In the genomic region with DNA sequence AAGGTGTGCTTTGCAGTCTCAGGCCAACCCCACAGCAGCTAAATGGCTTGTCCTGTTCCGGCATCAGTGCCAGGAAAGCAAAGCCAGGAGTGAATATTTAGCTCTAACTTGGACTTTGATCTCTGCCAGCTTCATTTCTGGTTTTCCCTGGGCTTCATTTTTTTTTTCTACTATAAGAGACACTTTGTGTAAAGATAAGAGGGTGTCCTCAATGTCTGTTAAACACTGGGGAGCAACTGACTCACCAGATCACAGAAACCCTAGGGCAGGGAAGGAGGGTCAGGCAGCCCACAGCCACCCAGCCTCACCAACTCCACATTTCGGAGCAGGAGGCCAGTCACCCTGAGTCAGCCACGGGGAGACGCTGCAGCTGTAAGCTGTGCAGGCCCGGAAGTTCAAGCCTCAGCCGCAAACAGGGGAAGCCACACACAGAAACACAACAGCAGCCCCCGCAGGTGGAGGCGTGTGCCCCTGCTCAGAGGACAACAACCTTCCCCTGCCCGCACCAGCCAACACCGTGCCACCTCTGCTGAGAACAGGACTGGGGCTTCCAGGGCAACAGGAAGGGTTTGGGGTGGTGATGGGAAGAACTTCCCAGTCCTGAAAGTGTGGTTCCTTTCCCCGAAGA, we compare ENCODE assay signal across 1 cellular context.
TF ChIP-seq lines count a peak whose summit lies in the region.

No MANE protein-coding gene starts in this region.

TF ChIP-seq in HepG2, 621 proteins besides CTCF, POLR2A, EP300 and RAD21 (continued from another document and continues in another):
- TF ChIP-seq UBTF (CRISPR knock-in tag; IDR thresholded peaks at IDR 0.05) = 0 out of 2 replicates have a peak, but pooled peaks have one; percentile 42
- TF ChIP-seq, protein P1, sequence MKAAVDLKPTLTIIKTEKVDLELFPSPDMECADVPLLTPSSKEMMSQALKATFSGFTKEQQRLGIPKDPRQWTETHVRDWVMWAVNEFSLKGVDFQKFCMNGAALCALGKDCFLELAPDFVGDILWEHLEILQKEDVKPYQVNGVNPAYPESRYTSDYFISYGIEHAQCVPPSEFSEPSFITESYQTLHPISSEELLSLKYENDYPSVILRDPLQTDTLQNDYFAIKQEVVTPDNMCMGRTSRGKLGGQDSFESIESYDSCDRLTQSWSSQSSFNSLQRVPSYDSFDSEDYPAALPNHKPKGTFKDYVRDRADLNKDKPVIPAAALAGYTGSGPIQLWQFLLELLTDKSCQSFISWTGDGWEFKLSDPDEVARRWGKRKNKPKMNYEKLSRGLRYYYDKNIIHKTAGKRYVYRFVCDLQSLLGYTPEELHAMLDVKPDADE (CRISPR knock-in tag; IDR thresholded peaks at IDR 0.05) = no peak
- TF ChIP-seq THYN1 (CRISPR knock-in tag; IDR thresholded peaks at IDR 0.05; ENCODE audit: borderline replicate concordance, low read depth) = no peak
- 0 out of 2 replicates have a peak, but pooled peaks have one; percentile 57 for TF ChIP-seq ZNF224 (CRISPR knock-in tag; IDR thresholded peaks at IDR 0.05)
- no peak for TF ChIP-seq GABPA (IDR thresholded peaks at IDR 0.05; ENCODE audit: low read depth, low read length)
- TF ChIP-seq GABPA (CRISPR knock-in tag; IDR thresholded peaks at IDR 0.05; ENCODE audit: low read depth) = peak; percentile 74
- no peak for TF ChIP-seq FIP1L1 (IDR thresholded peaks at IDR 0.05; ENCODE audit: borderline replicate concordance, insufficient read depth, low read depth, low read length)
- TF ChIP-seq PTBP1 (IDR thresholded peaks at IDR 0.05; ENCODE audit: low read depth, low read length, poor library complexity, severe bottlenecking) = peak; percentile 54
- peak; percentile 46; the same call in 1 of the 2 replicates for TF ChIP-seq ZNF572 (CRISPR knock-in tag; IDR thresholded peaks at IDR 0.05)
- TF ChIP-seq KMT2B (CRISPR knock-in tag; IDR thresholded peaks at IDR 0.05) = 0 out of 2 replicates have a peak, but pooled peaks have one; percentile 45
- no peak for TF ChIP-seq SAFB2 (CRISPR knock-in tag; IDR thresholded peaks at IDR 0.05; ENCODE audit: borderline replicate concordance, low read depth)
- TF ChIP-seq ZNF253 (CRISPR knock-in tag; IDR thresholded peaks at IDR 0.05; ENCODE audit: borderline replicate concordance) = no peak
- peak; percentile 15; the same call in 1 of the 2 replicates for TF ChIP-seq ZNF644 (CRISPR knock-in tag; IDR thresholded peaks at IDR 0.05; ENCODE audit: low read depth)
- no peak for TF ChIP-seq MYNN (CRISPR knock-in tag; IDR thresholded peaks at IDR 0.05; ENCODE audit: low read depth)
- TF ChIP-seq MAF1 (CRISPR knock-in tag; IDR thresholded peaks at IDR 0.05; ENCODE audit: borderline replicate concordance) = no peak
- TF ChIP-seq, protein P2, sequence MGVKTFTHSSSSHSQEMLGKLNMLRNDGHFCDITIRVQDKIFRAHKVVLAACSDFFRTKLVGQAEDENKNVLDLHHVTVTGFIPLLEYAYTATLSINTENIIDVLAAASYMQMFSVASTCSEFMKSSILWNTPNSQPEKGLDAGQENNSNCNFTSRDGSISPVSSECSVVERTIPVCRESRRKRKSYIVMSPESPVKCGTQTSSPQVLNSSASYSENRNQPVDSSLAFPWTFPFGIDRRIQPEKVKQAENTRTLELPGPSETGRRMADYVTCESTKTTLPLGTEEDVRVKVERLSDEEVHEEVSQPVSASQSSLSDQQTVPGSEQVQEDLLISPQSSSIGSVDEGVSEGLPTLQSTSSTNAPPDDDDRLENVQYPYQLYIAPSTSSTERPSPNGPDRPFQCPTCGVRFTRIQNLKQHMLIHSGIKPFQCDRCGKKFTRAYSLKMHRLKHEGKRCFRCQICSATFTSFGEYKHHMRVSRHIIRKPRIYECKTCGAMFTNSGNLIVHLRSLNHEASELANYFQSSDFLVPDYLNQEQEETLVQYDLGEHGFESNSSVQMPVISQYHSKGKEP (CRISPR knock-in tag; IDR thresholded peaks at IDR 0.05) = no peak
- TF ChIP-seq RXRA (CRISPR knock-in tag; IDR thresholded peaks at IDR 0.05) = no peak; the same call in 1 of the 2 replicates
- TF ChIP-seq, protein P3, sequence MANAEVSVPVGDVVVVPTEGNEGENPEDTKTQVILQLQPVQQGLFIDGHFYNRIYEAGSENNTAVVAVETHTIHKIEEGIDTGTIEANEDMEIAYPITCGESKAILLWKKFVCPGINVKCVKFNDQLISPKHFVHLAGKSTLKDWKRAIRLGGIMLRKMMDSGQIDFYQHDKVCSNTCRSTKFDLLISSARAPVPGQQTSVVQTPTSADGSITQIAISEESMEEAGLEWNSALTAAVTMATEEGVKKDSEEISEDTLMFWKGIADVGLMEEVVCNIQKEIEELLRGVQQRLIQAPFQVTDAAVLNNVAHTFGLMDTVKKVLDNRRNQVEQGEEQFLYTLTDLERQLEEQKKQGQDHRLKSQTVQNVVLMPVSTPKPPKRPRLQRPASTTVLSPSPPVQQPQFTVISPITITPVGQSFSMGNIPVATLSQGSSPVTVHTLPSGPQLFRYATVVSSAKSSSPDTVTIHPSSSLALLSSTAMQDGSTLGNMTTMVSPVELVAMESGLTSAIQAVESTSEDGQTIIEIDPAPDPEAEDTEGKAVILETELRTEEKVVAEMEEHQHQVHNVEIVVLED (CRISPR knock-in tag; IDR thresholded peaks at IDR 0.05; ENCODE audit: borderline replicate concordance) = no peak; the same call in 1 of the 2 replicates
- peak; percentile 72 for TF ChIP-seq HNRNPLL (IDR thresholded peaks at IDR 0.05; ENCODE audit: low read depth, low read length, poor library complexity, severe bottlenecking)
- TF ChIP-seq PHF5A (CRISPR knock-in tag; IDR thresholded peaks at IDR 0.05; ENCODE audit: low read depth, unreplicated experiment) = peak; percentile 64
- 0 out of 2 replicates have a peak, but pooled peaks have one; percentile 81 for TF ChIP-seq TSC22D2 (CRISPR knock-in tag; IDR thresholded peaks at IDR 0.05; ENCODE audit: borderline replicate concordance)
- TF ChIP-seq MED8 (CRISPR knock-in tag; IDR thresholded peaks at IDR 0.05; ENCODE audit: insufficient replicate concordance) = no peak
- TF ChIP-seq ZNF788 (CRISPR knock-in tag; IDR thresholded peaks at IDR 0.05; ENCODE audit: borderline replicate concordance) = peak; percentile 54; the same call in 1 of the 2 replicates
- TF ChIP-seq NONO (IDR thresholded peaks at IDR 0.05) = no peak
- TF ChIP-seq NONO (CRISPR knock-in tag; conservative IDR thresholded peaks at IDR 0.05) = no peak; the same call in 1 of the 2 replicates
- no peak for TF ChIP-seq ZNF10 (CRISPR knock-in tag; IDR thresholded peaks at IDR 0.05; ENCODE audit: borderline replicate concordance, low read depth)
- TF ChIP-seq NR2F2 (IDR thresholded peaks at IDR 0.05; ENCODE audit: borderline replicate concordance, low read depth) = no peak
- no peak for TF ChIP-seq ZNF180 (CRISPR knock-in tag; IDR thresholded peaks at IDR 0.05; ENCODE audit: borderline replicate concordance, low read depth)
- TF ChIP-seq SNAI1 (CRISPR knock-in tag; IDR thresholded peaks at IDR 0.05; ENCODE audit: borderline replicate concordance) = no peak
- TF ChIP-seq BCL6 (CRISPR knock-in tag; IDR thresholded peaks at IDR 0.05) = no peak
- TF ChIP-seq ZFP1 (CRISPR knock-in tag; IDR thresholded peaks at IDR 0.05) = no peak
- peak; percentile 43 for TF ChIP-seq SALL1 (CRISPR knock-in tag; IDR thresholded peaks at IDR 0.05)
- no peak for TF ChIP-seq SUZ12 (IDR thresholded peaks at IDR 0.05; ENCODE audit: low read depth, low read length)
- 0 out of 2 replicates have a peak, but pooled peaks have one; percentile 6 for TF ChIP-seq ZNF121 (CRISPR knock-in tag; IDR thresholded peaks at IDR 0.05)
- TF ChIP-seq, protein P4, sequence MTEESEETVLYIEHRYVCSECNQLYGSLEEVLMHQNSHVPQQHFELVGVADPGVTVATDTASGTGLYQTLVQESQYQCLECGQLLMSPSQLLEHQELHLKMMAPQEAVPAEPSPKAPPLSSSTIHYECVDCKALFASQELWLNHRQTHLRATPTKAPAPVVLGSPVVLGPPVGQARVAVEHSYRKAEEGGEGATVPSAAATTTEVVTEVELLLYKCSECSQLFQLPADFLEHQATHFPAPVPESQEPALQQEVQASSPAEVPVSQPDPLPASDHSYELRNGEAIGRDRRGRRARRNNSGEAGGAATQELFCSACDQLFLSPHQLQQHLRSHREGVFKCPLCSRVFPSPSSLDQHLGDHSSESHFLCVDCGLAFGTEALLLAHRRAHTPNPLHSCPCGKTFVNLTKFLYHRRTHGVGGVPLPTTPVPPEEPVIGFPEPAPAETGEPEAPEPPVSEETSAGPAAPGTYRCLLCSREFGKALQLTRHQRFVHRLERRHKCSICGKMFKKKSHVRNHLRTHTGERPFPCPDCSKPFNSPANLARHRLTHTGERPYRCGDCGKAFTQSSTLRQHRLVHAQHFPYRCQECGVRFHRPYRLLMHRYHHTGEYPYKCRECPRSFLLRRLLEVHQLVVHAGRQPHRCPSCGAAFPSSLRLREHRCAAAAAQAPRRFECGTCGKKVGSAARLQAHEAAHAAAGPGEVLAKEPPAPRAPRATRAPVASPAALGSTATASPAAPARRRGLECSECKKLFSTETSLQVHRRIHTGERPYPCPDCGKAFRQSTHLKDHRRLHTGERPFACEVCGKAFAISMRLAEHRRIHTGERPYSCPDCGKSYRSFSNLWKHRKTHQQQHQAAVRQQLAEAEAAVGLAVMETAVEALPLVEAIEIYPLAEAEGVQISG (CRISPR knock-in tag; IDR thresholded peaks at IDR 0.05) = peak; percentile 67
- TF ChIP-seq TIGD3 (CRISPR knock-in tag; IDR thresholded peaks at IDR 0.05; ENCODE audit: borderline replicate concordance) = no peak
- TF ChIP-seq, protein P5, sequence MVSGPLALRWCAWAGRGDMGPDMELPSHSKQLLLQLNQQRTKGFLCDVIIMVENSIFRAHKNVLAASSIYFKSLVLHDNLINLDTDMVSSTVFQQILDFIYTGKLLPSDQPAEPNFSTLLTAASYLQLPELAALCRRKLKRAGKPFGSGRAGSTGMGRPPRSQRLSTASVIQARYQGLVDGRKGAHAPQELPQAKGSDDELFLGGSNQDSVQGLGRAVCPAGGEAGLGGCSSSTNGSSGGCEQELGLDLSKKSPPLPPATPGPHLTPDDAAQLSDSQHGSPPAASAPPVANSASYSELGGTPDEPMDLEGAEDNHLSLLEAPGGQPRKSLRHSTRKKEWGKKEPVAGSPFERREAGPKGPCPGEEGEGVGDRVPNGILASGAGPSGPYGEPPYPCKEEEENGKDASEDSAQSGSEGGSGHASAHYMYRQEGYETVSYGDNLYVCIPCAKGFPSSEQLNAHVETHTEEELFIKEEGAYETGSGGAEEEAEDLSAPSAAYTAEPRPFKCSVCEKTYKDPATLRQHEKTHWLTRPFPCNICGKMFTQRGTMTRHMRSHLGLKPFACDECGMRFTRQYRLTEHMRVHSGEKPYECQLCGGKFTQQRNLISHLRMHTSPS (CRISPR knock-in tag; IDR thresholded peaks at IDR 0.05; ENCODE audit: low read depth) = peak; percentile 69
- TF ChIP-seq ZNF773 (CRISPR knock-in tag; IDR thresholded peaks at IDR 0.05; ENCODE audit: borderline replicate concordance) = no peak
- TF ChIP-seq YY1 (IDR thresholded peaks at IDR 0.05; ENCODE audit: insufficient read depth, insufficient replicate concordance, low read depth, low read length) = peak; percentile 26
- TF ChIP-seq ATF5 (CRISPR knock-in tag; IDR thresholded peaks at IDR 0.05; ENCODE audit: low read depth) = no peak
- no peak for TF ChIP-seq MAFF (IDR thresholded peaks at IDR 0.05; ENCODE audit: low read depth, low read length)
- TF ChIP-seq ZNF432 (CRISPR knock-in tag; IDR thresholded peaks at IDR 0.05; ENCODE audit: borderline replicate concordance) = no peak
- 0 out of 2 replicates have a peak, but pooled peaks have one; percentile 17 for TF ChIP-seq ZNF263 (CRISPR knock-in tag; IDR thresholded peaks at IDR 0.05)
- TF ChIP-seq MAFK (conservative IDR thresholded peaks at IDR 0.05 in 1 of 2, IDR thresholded peaks at IDR 0.05 in 1 of 2; ENCODE audit: low read length in 2 of 2) = peak in 1 of 2 experiments; percentile 15; a peak in 1 of 4 replicates
- no peak for TF ChIP-seq ZSCAN30 (CRISPR knock-in tag; IDR thresholded peaks at IDR 0.05)
- no peak for TF ChIP-seq ZNF3 (CRISPR knock-in tag; IDR thresholded peaks at IDR 0.05)
- no peak for TF ChIP-seq ZNF737 (CRISPR knock-in tag; IDR thresholded peaks at IDR 0.05; ENCODE audit: borderline replicate concordance)
- TF ChIP-seq FOXK1 (CRISPR knock-in tag; IDR thresholded peaks at IDR 0.05; ENCODE audit: borderline replicate concordance, low read depth) = peak; percentile 46; the same call in 1 of the 2 replicates
- no peak for TF ChIP-seq TCF12 (IDR thresholded peaks at IDR 0.05)
- no peak for TF ChIP-seq TCF12 (CRISPR knock-in tag; IDR thresholded peaks at IDR 0.05)
- TF ChIP-seq CHD4 (IDR thresholded peaks at IDR 0.05; ENCODE audit: borderline replicate concordance, low read length) = no peak
- TF ChIP-seq TP53 (CRISPR knock-in tag; conservative IDR thresholded peaks at IDR 0.05) = peak; percentile 67; the same call in 1 of the 2 replicates
- TF ChIP-seq SOX6 (IDR thresholded peaks at IDR 0.05) = no peak
- peak; percentile 16; the same call in 1 of the 2 replicates for TF ChIP-seq SOX6 (CRISPR knock-in tag; IDR thresholded peaks at IDR 0.05)
- TF ChIP-seq AGO1 (IDR thresholded peaks at IDR 0.05; ENCODE audit: low read depth, low read length, poor library complexity, severe bottlenecking) = no peak
- no peak for TF ChIP-seq HNRNPUL1 (IDR thresholded peaks at IDR 0.05; ENCODE audit: low read depth, low read length)
